In the genomic region with DNA sequence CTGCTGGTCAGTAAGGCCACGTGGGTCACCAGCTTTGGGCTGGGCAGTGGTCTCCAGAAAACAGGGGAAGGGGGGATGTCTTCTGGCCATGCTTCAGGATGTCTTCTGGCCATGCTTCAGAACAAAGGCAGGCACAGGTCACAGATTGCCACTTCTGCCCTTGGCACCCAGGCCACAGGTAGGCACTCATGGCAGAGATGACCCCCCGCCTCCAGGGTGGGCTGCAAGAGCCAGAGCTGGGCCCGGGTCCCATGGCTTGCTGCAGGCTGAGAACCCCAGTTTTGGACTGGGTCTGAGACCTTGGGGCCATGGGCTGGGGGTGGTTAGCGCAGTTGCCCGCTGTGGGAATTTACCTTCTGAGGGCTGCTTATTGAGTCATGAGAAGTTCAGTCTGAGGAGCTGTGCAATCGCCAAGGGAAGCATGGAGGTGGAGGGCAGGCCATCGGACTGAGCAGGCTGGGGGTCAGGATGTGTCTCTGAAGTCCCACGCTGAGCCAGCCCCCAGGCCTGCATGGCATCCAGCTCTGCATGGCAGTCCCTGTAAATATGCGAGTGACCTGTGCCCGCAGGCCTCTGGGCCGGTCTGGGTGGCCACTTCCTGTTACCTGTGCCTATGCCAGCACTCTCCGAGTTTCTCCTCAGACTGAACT, we compare ENCODE assay signal across 10 cellular contexts. TPM values are rescaled to one million over a fixed set of nuclear protein-coding genes. Genes with fewer than 3 reads are reported as not detected.
DNase-seq lines count a peak whose midpoint lies in the region; ATAC-seq, FAIRE-seq and TF ChIP-seq lines count a peak whose summit lies in the region.
"Had no signal": no experiment of that assay in that cellular context is flagged by ENCODE, and none has a peak within 500 bp of the region (broad histone marks: within the 10 kb centered on the region; RNA-seq: fewer than 3 reads in every experiment).

No MANE protein-coding gene starts in this region.

- peaks cover 8% of the 10 kb centered on the region for H3K4me1 Mint-ChIP-seq in astrocyte (ENCODE audit: low read depth, unreplicated experiment)
- peaks cover 11 to 37% (median 31%) of the 10 kb centered on the region in 7 donors for H3K4me1 Mint-ChIP-seq in naive thymus-derived CD4-positive, alpha-beta T cell

- no peak overlapping the region for H2AFZ ChIP-seq in astrocyte (ENCODE audit: low read depth, low read length)

- DNase-seq in AG10803 (ENCODE audit: low read depth) (no peak), astrocyte (ENCODE audit: low read depth) (no peak), NCI-H446 (lab: John Stamatoyannopoulos, UW) (no peak), HK-2 (ENCODE audit: unreplicated experiment) (no peak), cortex of kidney (lab: John Stamatoyannopoulos, UW) (no peak), AG20443 (ENCODE audit: low spot score) (no peak)
- no peak for DNase-seq in naive thymus-derived CD4-positive, alpha-beta T cell
- DNase-seq: GF-D8; NK-92 treated with Interleukin-12 subunit alpha and Interleukin-12 subunit beta, amount 100 ng/mL, for 24 hours had no signal

- POLR2A ChIA-PET in naive thymus-derived CD4-positive, alpha-beta T cell (lab: Charles Lee), result interaction anchor here (1.5 to 5.0 kb wide), 3 partner anchors 9 to 22 kb away, joined by 4 to 59 read pairs (median 5); no protein-coding TSS in a partner anchor

- H3K4me3 Mint-ChIP-seq in astrocyte (ENCODE audit: unreplicated experiment), result peak overlapping the region; percentile 84
- peak overlapping the region; percentile 37 to 94 (median 68) for H3K4me3 Mint-ChIP-seq in naive thymus-derived CD4-positive, alpha-beta T cell

- H3K9ac ChIP-seq in HUES64 (ENCODE audit: low read depth, low read length) (no peak overlapping the region), astrocyte (ENCODE audit: low read length) (no peak overlapping the region)

- peaks cover 19% of the 10 kb centered on the region for H3K27me3 ChIP-seq in HUES64 (ENCODE audit: insufficient read depth, low read length)
- H3K27me3 ChIP-seq in astrocyte (ENCODE audit: insufficient read depth, low read length), result peaks cover 12% of the 10 kb centered on the region
- no peaks in the 10 kb centered on the region for H3K27me3 ChIP-seq in naive thymus-derived CD4-positive, alpha-beta T cell (ENCODE audit: control insufficient read depth in 2 of 2, insufficient read depth in 2 of 2, low read length in 2 of 2)

- peaks cover 6% of the 10 kb centered on the region for H3K79me2 ChIP-seq in astrocyte (ENCODE audit: insufficient read depth, low read length)

- H3K27ac Mint-ChIP-seq in astrocyte (ENCODE audit: unreplicated experiment), result no peak overlapping the region
- no peak overlapping the region for H3K27ac Mint-ChIP-seq in naive thymus-derived CD4-positive, alpha-beta T cell

- intact Hi-C loops in naive thymus-derived CD4-positive, alpha-beta T cell (cut with micrococcal nuclease), result loop anchor here in 1 of 2 donors (2.0 to 5.0 kb wide), 2 partner anchors 14 to 222 kb away; no protein-coding TSS in a partner anchor

- H3K4me3 ChIP-seq in AG10803 (ENCODE audit: low read length), result peak overlapping the region; percentile 56; the same call in 1 of the 2 replicates
- H3K4me3 ChIP-seq in HUES64 (ENCODE audit: low read length), result peak overlapping the region; percentile 62; the same call in 1 of the 2 replicates
- peak overlapping the region; percentile 57 for H3K4me3 ChIP-seq in astrocyte (ENCODE audit: insufficient read depth, low read depth, low read length)
- no peak overlapping the region for H3K4me3 ChIP-seq in naive thymus-derived CD4-positive, alpha-beta T cell (ENCODE audit: low read length)

- no peak overlapping the region for H3K27ac ChIP-seq in HUES64 (ENCODE audit: low read depth, low read length)
- no peak overlapping the region for H3K27ac ChIP-seq in astrocyte (ENCODE audit: low read depth, low read length)
- no peak overlapping the region for H3K27ac ChIP-seq in naive thymus-derived CD4-positive, alpha-beta T cell (ENCODE audit: low read depth, low read length)

- no peaks in the 10 kb centered on the region for H3K36me3 ChIP-seq in HUES64 (ENCODE audit: insufficient read depth, low read length)
- no peaks in the 10 kb centered on the region for H3K36me3 ChIP-seq in astrocyte (ENCODE audit: insufficient read depth, low read length)
- H3K36me3 ChIP-seq in naive thymus-derived CD4-positive, alpha-beta T cell (ENCODE audit: control insufficient read depth in 2 of 3, insufficient read depth in 3 of 3, low read length in 3 of 3), result no peaks in the 10 kb centered on the region

- H3K4me1 ChIP-seq in HUES64 (ENCODE audit: insufficient read depth, low read length) (peaks cover 39% of the 10 kb centered on the region), astrocyte (ENCODE audit: insufficient read depth, low read length) (peaks cover 45% of the 10 kb centered on the region)
- H3K4me1 ChIP-seq in naive thymus-derived CD4-positive, alpha-beta T cell (ENCODE audit: control insufficient read depth in 2 of 2, insufficient read depth in 2 of 2, low read length in 2 of 2), result peaks cover 34% of the 10 kb centered on the region in 2 donors

- H3K27me3 Mint-ChIP-seq in astrocyte (ENCODE audit: low read depth, unreplicated experiment), result no peaks in the 10 kb centered on the region
- peaks cover 0 to 2% (median 0%) of the 10 kb centered on the region in 5 donors for H3K27me3 Mint-ChIP-seq in naive thymus-derived CD4-positive, alpha-beta T cell

- H4K20me1 ChIP-seq in astrocyte (ENCODE audit: insufficient read depth, low read length), result peaks cover 46% of the 10 kb centered on the region

- H3K9me3 ChIP-seq in HUES64 (ENCODE audit: insufficient read depth, low read depth, low read length) (no peaks in the 10 kb centered on the region), astrocyte (ENCODE audit: insufficient read depth, low read depth, low read length) (no peaks in the 10 kb centered on the region)
- H3K9me3 ChIP-seq in naive thymus-derived CD4-positive, alpha-beta T cell (ENCODE audit: control insufficient read depth in 2 of 3, low read length in 3 of 3), result no peaks in the 10 kb centered on the region

- CTCF ChIA-PET in naive thymus-derived CD4-positive, alpha-beta T cell (lab: Charles Lee), result interaction anchor here (1.2 to 4.5 kb wide), 4 partner anchors 14 to 225 kb away, joined by 6 to 56 read pairs (median 28); no protein-coding TSS in a partner anchor

- no peak for FAIRE-seq in astrocyte (lab: Jason Lieb, UNC)

- no peak for TF ChIP-seq CTCF in AG10803 (conservative IDR thresholded peaks at IDR 0.05; ENCODE audit: low read length)
- no peak for TF ChIP-seq CTCF in astrocyte (IDR thresholded peaks at IDR 0.05; ENCODE audit: insufficient read depth, low read depth, low read length)

- WGBS in HUES64, result 80% methylated on average over 12 of the region's 12 CpGs

- H3K4me2 ChIP-seq in astrocyte (ENCODE audit: low read length), result peak overlapping the region; percentile 86

- no peaks in the 10 kb centered on the region for H3K36me3 Mint-ChIP-seq in astrocyte (ENCODE audit: low read depth, unreplicated experiment)
- H3K36me3 Mint-ChIP-seq in naive thymus-derived CD4-positive, alpha-beta T cell, result no peaks in the 10 kb centered on the region

- no peaks in the 10 kb centered on the region for H3K9me3 Mint-ChIP-seq in astrocyte (ENCODE audit: unreplicated experiment)
- no peaks in the 10 kb centered on the region for H3K9me3 Mint-ChIP-seq in naive thymus-derived CD4-positive, alpha-beta T cell

- ATAC-seq in naive thymus-derived CD4-positive, alpha-beta T cell, result no peak

RNA-seq across cellular contexts. Expression of a gene that starts 1.6 kb away (rescaled TPM):
- 12.1 TPM for polyA plus RNA-seq in HUES64 (2013, experiment 1 of 2)
- polyA plus RNA-seq in HUES64 (2013, experiment 2 of 2), result 12.9 TPM
- 16.3 and 17.9 TPM in 2 replicates for total RNA-seq in astrocyte
- 1 to 10 TPM in 3 of 5 experiments, under 1 TPM in 2; 0.70 to 9.8 (median 1.5) TPM for total RNA-seq in naive thymus-derived CD4-positive, alpha-beta T cell
- polyA plus RNA-seq in naive thymus-derived CD4-positive, alpha-beta T cell, result under 1 TPM in 1 of 2 donors, not detected in 1; 0.51 TPM

RNA-seq across cellular contexts. Expression of a gene that starts 5.1 kb away (rescaled TPM):
- polyA plus RNA-seq in HUES64 (2013, experiment 1 of 2), result 32.9 TPM
- polyA plus RNA-seq in HUES64 (2013, experiment 2 of 2), result 36.4 TPM
- 48.9 and 52.2 TPM in 2 replicates for total RNA-seq in astrocyte
- 10 to 100 TPM; 42.5 to 76.3 (median 62.4) TPM for total RNA-seq in naive thymus-derived CD4-positive, alpha-beta T cell
- polyA plus RNA-seq in naive thymus-derived CD4-positive, alpha-beta T cell, result 10 to 100 TPM in 1 of 2 donors, 1 to 10 TPM in 1; 6.8 to 20.0 TPM

RNA-seq across cellular contexts. Expression of a gene that starts 26.1 kb away (rescaled TPM):
- 12.2 TPM for polyA plus RNA-seq in HUES64 (2013, experiment 1 of 2)
- polyA plus RNA-seq in HUES64 (2013, experiment 2 of 2), result 17.8 TPM
- total RNA-seq in astrocyte, result 31.7 and 31.8 TPM in 2 replicates
- total RNA-seq in naive thymus-derived CD4-positive, alpha-beta T cell, result 10 to 100 TPM; 61.6 to 87.5 (median 62.8) TPM
- 10 to 100 TPM; 19.3 to 26.8 TPM for polyA plus RNA-seq in naive thymus-derived CD4-positive, alpha-beta T cell

RNA-seq across cellular contexts. Expression of a gene that starts 27.7 kb away (rescaled TPM):
- 0.40 TPM for polyA plus RNA-seq in HUES64 (2013, experiment 1 of 2)
- polyA plus RNA-seq in HUES64 (2013, experiment 2 of 2), result 0.63 TPM
- total RNA-seq in astrocyte, result 8.6 and 9.7 TPM in 2 replicates
- 10 to 100 TPM in 2 of 5 experiments, 1 to 10 TPM in 3; 8.6 to 17.6 (median 10.0) TPM for total RNA-seq in naive thymus-derived CD4-positive, alpha-beta T cell
- 1 to 10 TPM; 3.1 to 5.3 TPM for polyA plus RNA-seq in naive thymus-derived CD4-positive, alpha-beta T cell

RNA-seq across cellular contexts. Expression of a gene that starts 28.1 kb away (rescaled TPM):
- 1.1 TPM for polyA plus RNA-seq in HUES64 (2013, experiment 1 of 2)
- polyA plus RNA-seq in HUES64 (2013, experiment 2 of 2), result 2.1 TPM
- 8.9 and 9.5 TPM in 2 replicates for total RNA-seq in astrocyte
- total RNA-seq in naive thymus-derived CD4-positive, alpha-beta T cell, result 1 to 10 TPM; 1.4 to 3.1 (median 1.7) TPM
- under 1 TPM; 0.15 to 0.35 TPM for polyA plus RNA-seq in naive thymus-derived CD4-positive, alpha-beta T cell
